9 cellular contexts compared by ENCODE assay signal in the genomic region with DNA sequence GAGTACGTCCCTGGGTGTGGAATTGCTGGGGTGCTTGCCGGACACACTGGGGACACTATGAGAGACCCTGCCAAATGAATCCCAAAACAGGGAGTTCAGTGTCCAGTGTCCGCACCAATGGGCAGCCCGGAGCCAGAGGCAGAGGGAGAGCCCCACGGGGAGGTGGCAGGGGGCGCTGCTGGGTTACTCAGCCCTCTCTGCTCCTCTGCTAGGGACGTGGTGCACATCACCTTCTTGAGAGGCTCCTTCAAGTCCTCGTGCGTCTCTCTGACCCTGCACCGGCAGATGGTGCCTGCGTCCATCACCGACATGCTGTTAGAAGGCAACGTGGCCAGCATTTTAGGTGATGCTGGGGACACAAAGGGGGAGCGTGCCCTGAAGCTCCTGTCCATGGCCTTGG. TPM values are rescaled to one million over a fixed set of nuclear protein-coding genes. Genes with fewer than 3 reads are reported as not detected.
DNase-seq lines count a peak whose midpoint lies in the region; ATAC-seq and TF ChIP-seq lines count a peak whose summit lies in the region.
"Had no signal": no experiment of that assay in that cellular context is flagged by ENCODE, and none has a peak within 500 bp of the region (broad histone marks: within the 10 kb centered on the region; RNA-seq: fewer than 3 reads in every experiment).

No MANE protein-coding gene starts in this region.

- WGBS in right cardiac atrium = 27% methylated on average over 14 of the region's 14 CpGs
- 16 to 30% methylated on average over 7 to 12 of the region's 14 CpGs for WGBS in thyroid gland, 2 donors

- H3K27ac ChIP-seq in right cardiac atrium (ENCODE audit: low read length) (no peak overlapping the region), OCI-LY3 (ENCODE audit: low read length) (no peak overlapping the region), thyroid gland (no peak overlapping the region)

- H4K20me1 ChIP-seq in OCI-LY3 (ENCODE audit: insufficient read depth, low read length) = no peaks in the 10 kb centered on the region

- TF ChIP-seq CTCF in OCI-LY3 (IDR thresholded peaks at IDR 0.05; ENCODE audit: low read depth, low read length) = peak; percentile 20
- TF ChIP-seq CTCF in thyroid gland (IDR thresholded peaks at IDR 0.05) = peak in 1 of 6 experiments; percentile 10

- H3K27me3 ChIP-seq in right cardiac atrium (ENCODE audit: control insufficient read depth, insufficient read depth) (no peaks in the 10 kb centered on the region), OCI-LY3 (ENCODE audit: low read depth, low read length) (no peaks in the 10 kb centered on the region), thyroid gland (no peaks in the 10 kb centered on the region)

- no peak overlapping the region for H3K4me3 ChIP-seq in right cardiac atrium (ENCODE audit: low read length)
- H3K4me3 ChIP-seq in OCI-LY3 (ENCODE audit: low read length) = no peak overlapping the region
- no peak overlapping the region for H3K4me3 ChIP-seq in thyroid gland (replicated peaks in 1 of 3)

- no peaks in the 10 kb centered on the region for H3K9me3 ChIP-seq in right cardiac atrium (ENCODE audit: control insufficient read depth, low read length)
- no peaks in the 10 kb centered on the region for H3K9me3 ChIP-seq in OCI-LY3 (ENCODE audit: insufficient read depth, low read length)
- H3K9me3 ChIP-seq in thyroid gland = no peaks in the 10 kb centered on the region

- H2AFZ ChIP-seq in OCI-LY3 (ENCODE audit: low read depth, low read length) = no peak overlapping the region

- H3K36me3 ChIP-seq in OCI-LY3 (replicated peaks; ENCODE audit: low read depth, low read length) = no peaks in the 10 kb centered on the region
- H3K36me3 ChIP-seq in thyroid gland = no peaks in the 10 kb centered on the region

- no peak overlapping the region for H3K9ac ChIP-seq in OCI-LY3 (ENCODE audit: low read length)

- DNase-seq in left cardiac atrium = no peak
- no peak for DNase-seq in right cardiac atrium
- DNase-seq in erythroblast (lab: John Stamatoyannopoulos, UW) = peak; percentile 19 to 20
- peak; percentile 10 to 12 for DNase-seq in thyroid gland
- no peak for DNase-seq in inferior parietal cortex (ENCODE audit: extremely low spot score)
- DNase-seq in NCI-H1436 (lab: John Stamatoyannopoulos, UW) = no peak
- DNase-seq in activated effector memory CD4-positive, alpha-beta T cell treated with anti-CD3 and anti-CD28 coated beads, Interleukin-2, amount 50 U/mL, for 16 hours = no peak

- no peak for TF ChIP-seq POLR2A in erythroblast (IDR thresholded peaks at IDR 0.05; ENCODE audit: low read length)
- no peak for TF ChIP-seq POLR2A in thyroid gland (IDR thresholded peaks at IDR 0.05)

- ATAC-seq in left cardiac atrium = peak; percentile 8 to 17
- ATAC-seq in right cardiac atrium = no peak

- intact Hi-C loops in left cardiac atrium (cut with DNase I) = no loop called here
- intact Hi-C loops in right cardiac atrium (cut with DNase I) = no loop called here
- intact Hi-C loops in thyroid gland (cut with DNase I) = no loop called here

- H3K4me1 ChIP-seq in right cardiac atrium (ENCODE audit: control insufficient read depth, insufficient read depth, low read length) = no peaks in the 10 kb centered on the region
- H3K4me1 ChIP-seq in OCI-LY3 (ENCODE audit: low read length) = no peaks in the 10 kb centered on the region
- no peaks in the 10 kb centered on the region for H3K4me1 ChIP-seq in thyroid gland

- no peaks in the 10 kb centered on the region for H3K79me2 ChIP-seq in OCI-LY3 (ENCODE audit: low read length)

- H3K4me2 ChIP-seq in OCI-LY3 (ENCODE audit: low read length) = no peak overlapping the region

RNA-seq across cellular contexts. Expression of a gene that starts 20.8 kb away (rescaled TPM):
- total RNA-seq in left cardiac atrium (1 to 10 TPM in 1 of 2 donors, under 1 TPM in 1; 0.77 to 1.1 TPM), right cardiac atrium (1 to 10 TPM in 1 of 4 donors, under 1 TPM in 2, not detected in 1; 0.31 to 1.0 (median 0.37) TPM), thyroid gland (1 to 10 TPM in 2 of 4 donors, not detected in 2; 1.6 to 2.2 TPM)
- polyA plus RNA-seq in right cardiac atrium = 1.3 TPM
- total RNA-seq: mesenteric fat pad had no signal

RNA-seq across cellular contexts. Expression of a gene that starts 20.9 kb away (rescaled TPM):
- 10 to 100 TPM; 12.2 to 12.6 TPM for total RNA-seq in left cardiac atrium
- 10 to 100 TPM; 11.9 to 16.3 (median 15.0) TPM for total RNA-seq in right cardiac atrium
- 10.5 TPM for polyA plus RNA-seq in right cardiac atrium
- total RNA-seq in thyroid gland = 10 to 100 TPM; 16.0 to 21.9 (median 19.0) TPM

RNA-seq across cellular contexts. Expression of a gene that starts 21.1 kb away (rescaled TPM):
- total RNA-seq in left cardiac atrium (100 to 1,000 TPM in 1 of 2 donors, 10 to 100 TPM in 1; 95.4 to 127 TPM), right cardiac atrium (100 to 1,000 TPM in 1 of 4 donors, 10 to 100 TPM in 3; 70.2 to 129 (median 91.5) TPM), thyroid gland (100 to 1,000 TPM; 165 to 253 (median 226) TPM)
- polyA plus RNA-seq in right cardiac atrium = 67.2 TPM

RNA-seq across cellular contexts. Expression of a gene that starts 25.2 kb away (rescaled TPM):
- total RNA-seq in left cardiac atrium = 1 to 10 TPM; 2.0 to 2.3 TPM
- total RNA-seq in right cardiac atrium = 1 to 10 TPM; 2.1 to 4.1 (median 3.5) TPM
- 4.6 TPM for polyA plus RNA-seq in right cardiac atrium
- 1 to 10 TPM; 1.5 to 2.8 (median 2.0) TPM for total RNA-seq in thyroid gland

RNA-seq across cellular contexts. Expression of a gene that starts 40.6 kb away (rescaled TPM):
- total RNA-seq in left cardiac atrium = 10 to 100 TPM; 10.6 to 15.5 TPM
- 10 to 100 TPM; 11.3 to 13.3 (median 12.5) TPM for total RNA-seq in right cardiac atrium
- polyA plus RNA-seq in right cardiac atrium = 23.4 TPM
- 10 to 100 TPM; 26.2 to 42.7 (median 31.6) TPM for total RNA-seq in thyroid gland

Comparison
In these comparisons a context has a peak if more than half of its experiments do, and no peak if none do; other contexts are left out.
1. ATAC-seq: peak in left cardiac atrium (2 of 2); none in right cardiac atrium (0 of 2).
2. DNase-seq: peak in erythroblast (2 of 2) and thyroid gland (2 of 2); none in left cardiac atrium (single experiment), right cardiac atrium (0 of 3), inferior parietal cortex (single experiment), NCI-H1436 (single experiment) and activated effector memory CD4-positive, alpha-beta T cell treated with anti-CD3 and anti-CD28 coated beads, Interleukin-2, amount 50 U/mL, for 16 hours (single experiment).